In the genomic region with DNA sequence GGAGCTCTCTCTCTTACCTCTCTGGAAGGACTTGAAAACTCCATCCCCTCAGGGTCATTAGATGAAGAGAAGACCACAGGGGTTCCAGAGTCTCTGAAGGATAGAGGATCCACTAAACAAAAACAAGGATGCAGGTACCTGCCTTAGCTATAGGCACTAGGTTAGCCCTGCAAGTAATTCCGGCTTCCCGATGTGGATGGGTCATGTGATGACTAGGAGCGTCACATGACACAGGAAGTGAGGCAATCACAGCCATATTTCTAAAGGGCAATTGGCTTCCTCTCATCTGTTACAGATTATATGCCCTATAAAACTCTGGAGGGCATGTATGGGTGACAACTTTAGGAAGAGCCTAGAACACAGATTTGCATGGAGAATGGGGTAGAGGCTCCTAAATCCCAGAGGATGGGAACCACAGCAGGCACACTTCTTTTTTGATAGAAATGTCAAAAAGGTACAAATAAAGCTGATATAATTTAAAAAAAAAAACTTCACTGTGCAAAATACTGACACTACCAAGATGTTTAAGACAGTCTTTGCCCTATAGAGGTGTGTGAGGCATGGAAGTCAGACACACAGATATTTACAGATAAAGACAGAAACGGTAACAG, we compare ENCODE assay signal across 8 cellular contexts. TPM values are rescaled to one million over a fixed set of nuclear protein-coding genes. Genes with fewer than 3 reads are reported as not detected.
DNase-seq lines count a peak whose midpoint lies in the region; ATAC-seq, FAIRE-seq and TF ChIP-seq lines count a peak whose summit lies in the region.

No MANE protein-coding gene starts in this region.

- peak overlapping the region; percentile 48 to 60 for H3K4me2 ChIP-seq in H1 (ENCODE audit: insufficient read depth in 1 of 2, low read depth in 2 of 2, low read length in 2 of 2)

- H3K23me2 ChIP-seq in H1 (ENCODE audit: low read depth, low read length) = peaks cover 5% of the 10 kb centered on the region; the same call in 1 of the 2 replicates

- H2BK20ac ChIP-seq in H1 (ENCODE audit: low read length) = no peak overlapping the region

- no peak overlapping the region for H3K27ac ChIP-seq in H1 (ENCODE audit: low read depth, low read length)

- no peaks in the 10 kb centered on the region for H4K20me1 ChIP-seq in H1 (replicated peaks in 1 of 2; ENCODE audit: control insufficient read depth in 1 of 2, insufficient read depth in 2 of 2, low read length in 2 of 2)

- H3K9ac ChIP-seq in H1 (replicated peaks in 1 of 4; ENCODE audit: extremely low read depth in 1 of 4, low read depth in 3 of 4, low read length in 3 of 4) = peak overlapping the region in 1 of 4 experiments; percentile 58; a peak in 1 of 7 replicates

- H2BK5ac ChIP-seq in H1 (ENCODE audit: low read depth, low read length) = no peak overlapping the region

- H3K4ac ChIP-seq in H1 (replicated peaks; ENCODE audit: insufficient read length, low read depth, low read length) = no peak overlapping the region

- peaks cover 17% of the 10 kb centered on the region for H3K36me3 Mint-ChIP-seq in Caco-2 (ENCODE audit: insufficient read depth, unreplicated experiment)
- peaks cover 16% of the 10 kb centered on the region for H3K36me3 Mint-ChIP-seq in activated CD4-positive, alpha-beta memory T cell treated with anti-CD3 and anti-CD28 coated beads for 36 hours

- no TSS peak for BruUV-seq in Caco-2 (replicated peaks; lab: Mats Ljungman, UMichigan)

- intact Hi-C loops in Caco-2 (cut with micrococcal nuclease; ENCODE audit: unreplicated experiment) = loop anchor here (5.0 kb wide), 1 partner anchor 49 kb away; no protein-coding TSS in a partner anchor
- intact Hi-C loops in activated CD4-positive, alpha-beta memory T cell treated with anti-CD3 and anti-CD28 coated beads for 36 hours (cut with micrococcal nuclease) = loop anchor here (2.0 to 5.0 kb wide), 4 partner anchors 14 to 104 kb away; partner anchors contain the start of genes KRTCAP2, SLC50A1 and TRIM46

- no peaks in the 10 kb centered on the region for H3K79me2 ChIP-seq in H1 (ENCODE audit: control insufficient read depth in 1 of 2, insufficient read depth in 2 of 2, low read length in 2 of 2)

- no peaks in the 10 kb centered on the region for H3K9me3 Mint-ChIP-seq in Caco-2 (ENCODE audit: unreplicated experiment)
- peaks cover 2% of the 10 kb centered on the region for H3K9me3 Mint-ChIP-seq in activated CD4-positive, alpha-beta memory T cell treated with anti-CD3 and anti-CD28 coated beads for 36 hours

- TF ChIP-seq CTCF in Caco-2 (IDR thresholded peaks at IDR 0.05; ENCODE audit: insufficient read depth in 1 of 2, low read depth in 1 of 2, low read length in 1 of 2, severe bottlenecking in 1 of 2, unreplicated experiment in 1 of 2) (no peak), H1 (IDR thresholded peaks at IDR 0.05; ENCODE audit: control extremely low read depth in 1 of 3, insufficient read depth in 1 of 3, low read depth in 1 of 3, low read length in 3 of 3) (no peak)

- TF ChIP-seq EP300 in H1 (IDR thresholded peaks at IDR 0.05; ENCODE audit: borderline replicate concordance in 1 of 2, low read depth in 2 of 2, low read length in 2 of 2) = peak in 1 of 2 experiments; percentile 71; a peak in 1 of 3 replicates

- H2AFZ ChIP-seq in H1 (ENCODE audit: low read length) = 0 out of 2 replicates have a peak overlapping the region, but pooled peaks have one; percentile 3

- H3K27ac Mint-ChIP-seq in Caco-2 (ENCODE audit: unreplicated experiment) = peak overlapping the region; percentile 74
- H3K27ac Mint-ChIP-seq in activated CD4-positive, alpha-beta memory T cell treated with anti-CD3 and anti-CD28 coated beads for 36 hours = peak overlapping the region; percentile 82

- H3K4me3 ChIP-seq in Caco-2 (ENCODE audit: low read depth, low read length) = peak overlapping the region; percentile 25
- peak overlapping the region; percentile 27 to 60 (median 38); a peak in 5 of 8 replicates for H3K4me3 ChIP-seq in H1 (ENCODE audit: extremely low read depth in 1 of 4, insufficient read depth in 2 of 4, low read depth in 3 of 4, low read length in 4 of 4)

- TF ChIP-seq POLR2A in H1 (IDR thresholded peaks at IDR 0.05; ENCODE audit: control extremely low read depth in 1 of 2, low read depth in 2 of 2, low read length in 2 of 2) = no peak; a peak in 1 of 3 replicates

- no peak overlapping the region for H2BK15ac ChIP-seq in H1 (ENCODE audit: low read length)

- H2BK120ac ChIP-seq in H1 (replicated peaks; ENCODE audit: low read depth, low read length) = no peak overlapping the region

- no peak overlapping the region for H4K91ac ChIP-seq in H1 (replicated peaks; ENCODE audit: insufficient read length, low read length)

- CTCF ChIA-PET in Caco-2 (lab: Charles Lee) = interaction anchor here (0.6 to 1.3 kb wide), 3 partner anchors 9 to 74 kb away, joined by 3 to 6 read pairs (median 3); no protein-coding TSS in a partner anchor
- CTCF ChIA-PET in activated CD4-positive, alpha-beta memory T cell treated with anti-CD3 and anti-CD28 coated beads for 36 hours (lab: Charles Lee) = interaction anchor here (0.9 to 4.6 kb wide), 4 partner anchors 10 to 156 kb away, joined by 3 to 32 read pairs (median 4); no protein-coding TSS in a partner anchor
- CTCF ChIA-PET in H1 (lab: Charles Lee; ENCODE audit: partially characterized antibody) = interaction anchor here (1.0 to 4.4 kb wide), 6 partner anchors 9 to 67 kb away, joined by 3 to 52 read pairs (median 4); partner anchors contain the start of gene FDPS

- no peak overlapping the region for H3K56ac ChIP-seq in H1 (replicated peaks; ENCODE audit: insufficient read length, low read depth, low read length)

- H3K36me3 ChIP-seq in Caco-2 (ENCODE audit: control insufficient read depth, insufficient read depth, low read length) = no peaks in the 10 kb centered on the region
- no peaks in the 10 kb centered on the region; a peak in 1 of 8 replicates for H3K36me3 ChIP-seq in H1 (ENCODE audit: control insufficient read depth in 2 of 4, insufficient read depth in 4 of 4, low read length in 3 of 4)

- H3K14ac ChIP-seq in H1 (ENCODE audit: insufficient read length) = no peak overlapping the region

- TF ChIP-seq RAD21 in H1 (IDR thresholded peaks at IDR 0.05 in 1 of 2, conservative IDR thresholded peaks at IDR 0.05 in 1 of 2; ENCODE audit: low read depth in 2 of 2, low read length in 2 of 2) = peak in 1 of 2 experiments; percentile 7; a peak in 1 of 4 replicates

- POLR2A ChIA-PET in Caco-2 (lab: Charles Lee) (interaction anchor here (0.6 kb wide), 1 partner anchor 15 kb away, joined by 4 read pairs; no protein-coding TSS in a partner anchor), H1 (lab: Charles Lee; ENCODE audit: partially characterized antibody) (interaction anchor here (0.6 to 2.5 kb wide), 10 partner anchors 9 to 80 kb away, joined by 3 to 13 read pairs (median 5); partner anchors contain the start of genes MTX1, SCAMP3 and THBS3)
- POLR2A ChIA-PET in activated CD4-positive, alpha-beta memory T cell treated with anti-CD3 and anti-CD28 coated beads for 36 hours (lab: Charles Lee) = interaction anchor here (0.7 to 1.9 kb wide), 5 partner anchors 9 to 66 kb away, joined by 3 to 11 read pairs (median 5); no protein-coding TSS in a partner anchor

- ATAC-seq in GM19452 (IDR thresholded peaks at IDR 0.05; ENCODE audit: unreplicated experiment) = no peak

- H3K23ac ChIP-seq in H1 (ENCODE audit: insufficient read length) = no peak overlapping the region

- WGBS in H1 (ENCODE audit: extremely low coverage in 1 of 2, insufficient coverage in 1 of 2, insufficient read length in 1 of 2, insufficient replicate concordance in 2 of 2, low coverage in 1 of 2, low lambda C conversion rate in 2 of 2, missing lambda C conversion rate in 1 of 2), 2 experiments = 21% methylated on average over 4 of the region's 4 CpGs; no CpG with 5 or more reads in 1 of the 2 experiments

- H3K18ac ChIP-seq in H1 (ENCODE audit: extremely low read depth, low read length) = no peak overlapping the region

- no peaks in the 10 kb centered on the region for H3K9me3 ChIP-seq in Caco-2
- no peaks in the 10 kb centered on the region for H3K9me3 ChIP-seq in H1 (ENCODE audit: insufficient read depth in 2 of 2, low read depth in 1 of 2, low read length in 1 of 2)

- H4K8ac ChIP-seq in H1 (ENCODE audit: extremely low read depth, insufficient read depth, low read length) = no peak overlapping the region

- H4K5ac ChIP-seq in H1 (ENCODE audit: insufficient read length, low read depth, low read length) = no peak overlapping the region

- H3K79me1 ChIP-seq in H1 (ENCODE audit: low read depth, low read length) = no peaks in the 10 kb centered on the region

- H3K4me3 Mint-ChIP-seq in Caco-2 (ENCODE audit: unreplicated experiment) = peak overlapping the region; percentile 71
- peak overlapping the region; percentile 78 for H3K4me3 Mint-ChIP-seq in activated CD4-positive, alpha-beta memory T cell treated with anti-CD3 and anti-CD28 coated beads for 36 hours

- H3K4me1 ChIP-seq in Caco-2 (peaks cover 6% of the 10 kb centered on the region; the same call in 1 of the 2 replicates), H1 (replicated peaks in 1 of 4; ENCODE audit: control insufficient read depth in 3 of 4, insufficient read depth in 4 of 4, low read length in 3 of 4) (peaks cover 0 to 4% (median 1%) of the 10 kb centered on the region in 4 experiments; a peak in 2 of 7 replicates)

- peaks cover 24% of the 10 kb centered on the region for H3K4me1 Mint-ChIP-seq in Caco-2 (ENCODE audit: low read depth, unreplicated experiment)
- peaks cover 48% of the 10 kb centered on the region for H3K4me1 Mint-ChIP-seq in activated CD4-positive, alpha-beta memory T cell treated with anti-CD3 and anti-CD28 coated beads for 36 hours (ENCODE audit: low read depth)

- no peak overlapping the region for H2BK12ac ChIP-seq in H1 (ENCODE audit: low read depth, low read length)

- H3K27me3 Mint-ChIP-seq in Caco-2 (ENCODE audit: insufficient read depth, unreplicated experiment) = peaks cover 3% of the 10 kb centered on the region
- H3K27me3 Mint-ChIP-seq in activated CD4-positive, alpha-beta memory T cell treated with anti-CD3 and anti-CD28 coated beads for 36 hours = peaks cover 2% of the 10 kb centered on the region

- H3K27me3 ChIP-seq in Caco-2 (replicated peaks; ENCODE audit: control insufficient read depth, insufficient read depth, low read length) (no peaks in the 10 kb centered on the region), H1 (replicated peaks in 1 of 4; ENCODE audit: control insufficient read depth in 3 of 4, extremely low read depth in 1 of 4, insufficient read depth in 3 of 4, low read length in 3 of 4) (peaks cover 0 to 10% (median 2%) of the 10 kb centered on the region in 4 experiments; a peak in 2 of 7 replicates)

- no peak overlapping the region for H2AK5ac ChIP-seq in H1 (ENCODE audit: low read depth, low read length)

- peak; percentile 77 to 80 for DNase-seq in Caco-2
- DNase-seq in HUDEP-2 (lab: John Stamatoyannopoulos, UW; ENCODE audit: unreplicated experiment in 76 of 76) = peak in 65 of 76 experiments; percentile 10 to 79 (median 46)
- peak; percentile 25 for DNase-seq in NK-92 (lab: John Stamatoyannopoulos, UW; ENCODE audit: unreplicated experiment)
- DNase-seq in activated CD4-positive, alpha-beta memory T cell treated with anti-CD3 and anti-CD28 coated beads for 36 hours = peak; percentile 80
- DNase-seq in H1 (ENCODE audit: low read depth in 1 of 2, low spot score in 2 of 2) = peak in 1 of 2 experiments; percentile 60
- peak; percentile 94 for DNase-seq in medulla oblongata (ENCODE audit: extremely low spot score)
- peak; percentile 47 to 68 for DNase-seq in stimulated activated CD8-positive, alpha-beta memory T cell treated with anti-CD3 and anti-CD28 coated beads, Interleukin-7, amount 100 ng/mL, for 4 hours (ENCODE audit: low read depth in 2 of 2)

- FAIRE-seq in H1 (lab: Jason Lieb, UNC) = peak; percentile 66

RNA-seq across cellular contexts. Expression of gene ENTREP3, which starts 14.1 kb away (rescaled TPM):
- 33.1 and 36.6 TPM in 2 replicates for total RNA-seq in Caco-2 (2022)
- 10 to 100 TPM; 32.9 to 34.1 TPM for total RNA-seq in activated CD4-positive, alpha-beta memory T cell treated with anti-CD3 and anti-CD28 coated beads for 36 hours
- total RNA-seq in H1 (2021; fragmentation: NEBNext Ultra II Directional; extraction: Animal tissue kit (Norgen Biotek cat#: 25700)) = 52.2 and 55.4 TPM in 2 replicates
- polyA plus RNA-seq in H1 (2011; rRNA removed) = 22.8 and 39.1 TPM in 2 replicates
- polyA plus RNA-seq in H1 (2011; cell fraction: cytosol; rRNA removed) = 16.5 TPM
- 58.2 TPM for polyA plus RNA-seq in H1 (2011; cell fraction: nucleus; rRNA removed)
- polyA plus RNA-seq in H1 (2012, experiment 1 of 2) = 39.5 to 52.0 TPM (median 47.1 TPM) in 4 replicates
- polyA plus RNA-seq in H1 (2012, experiment 2 of 2) = 47.8 TPM
- polyA plus RNA-seq in H1 (2013, experiment 1 of 2) = 38.5 TPM
- 41.8 TPM for polyA plus RNA-seq in H1 (2013, experiment 2 of 2)
- 8.3 and 11.1 TPM in 2 replicates for polyA minus RNA-seq in H1 (2011; rRNA and poly(A)+ RNA removed)
- polyA minus RNA-seq in H1 (2011; cell fraction: cytosol; rRNA and poly(A)+ RNA removed) = 22.6 TPM
- polyA minus RNA-seq in H1 (2011; cell fraction: nucleus; rRNA and poly(A)+ RNA removed) = 19.6 TPM

RNA-seq across cellular contexts. Expression of gene SCAMP3, which starts 21.0 kb away (rescaled TPM):
- total RNA-seq in Caco-2 (2022) = 53.4 and 55.9 TPM in 2 replicates
- total RNA-seq in activated CD4-positive, alpha-beta memory T cell treated with anti-CD3 and anti-CD28 coated beads for 36 hours = 10 to 100 TPM; 89.6 to 91.7 TPM
- 48.9 and 50.0 TPM in 2 replicates for total RNA-seq in H1 (2021; fragmentation: NEBNext Ultra II Directional; extraction: Animal tissue kit (Norgen Biotek cat#: 25700))
- polyA plus RNA-seq in H1 (2011; rRNA removed) = 143 and 151 TPM in 2 replicates
- 87.8 TPM for polyA plus RNA-seq in H1 (2011; cell fraction: cytosol; rRNA removed)
- polyA plus RNA-seq in H1 (2011; cell fraction: nucleus; rRNA removed) = 85.4 TPM
- polyA plus RNA-seq in H1 (2012, experiment 1 of 2) = 44.1 to 56.0 TPM (median 54.1 TPM) in 4 replicates
- polyA plus RNA-seq in H1 (2012, experiment 2 of 2) = 104 TPM
- polyA plus RNA-seq in H1 (2013, experiment 1 of 2) = 63.7 TPM
- 73.0 TPM for polyA plus RNA-seq in H1 (2013, experiment 2 of 2)
- 54.5 and 60.6 TPM in 2 replicates for polyA minus RNA-seq in H1 (2011; rRNA and poly(A)+ RNA removed)
- 35.5 TPM for polyA minus RNA-seq in H1 (2011; cell fraction: cytosol; rRNA and poly(A)+ RNA removed)
- 21.9 TPM for polyA minus RNA-seq in H1 (2011; cell fraction: nucleus; rRNA and poly(A)+ RNA removed)

RNA-seq across cellular contexts. Expression of gene CLK2, which starts 32.1 kb away (rescaled TPM):
- total RNA-seq in Caco-2 (2022) = 56.8 and 57.5 TPM in 2 replicates
- total RNA-seq in activated CD4-positive, alpha-beta memory T cell treated with anti-CD3 and anti-CD28 coated beads for 36 hours = 10 to 100 TPM; 62.0 to 68.1 TPM
- 58.2 and 62.2 TPM in 2 replicates for total RNA-seq in H1 (2021; fragmentation: NEBNext Ultra II Directional; extraction: Animal tissue kit (Norgen Biotek cat#: 25700))
- polyA plus RNA-seq in H1 (2011; rRNA removed) = 76.0 and 98.8 TPM in 2 replicates
- 73.0 TPM for polyA plus RNA-seq in H1 (2011; cell fraction: cytosol; rRNA removed)
- 458 TPM for polyA plus RNA-seq in H1 (2011; cell fraction: nucleus; rRNA removed)
- 49.9 to 84.8 TPM (median 77.3 TPM) in 4 replicates for polyA plus RNA-seq in H1 (2012, experiment 1 of 2)
- polyA plus RNA-seq in H1 (2012, experiment 2 of 2) = 31.5 TPM
- 59.7 TPM for polyA plus RNA-seq in H1 (2013, experiment 1 of 2)
- polyA plus RNA-seq in H1 (2013, experiment 2 of 2) = 53.7 TPM
- polyA minus RNA-seq in H1 (2011; rRNA and poly(A)+ RNA removed) = 74.1 and 100 TPM in 2 replicates
- polyA minus RNA-seq in H1 (2011; cell fraction: cytosol; rRNA and poly(A)+ RNA removed) = 37.4 TPM
- 107 TPM for polyA minus RNA-seq in H1 (2011; cell fraction: nucleus; rRNA and poly(A)+ RNA removed)

RNA-seq across cellular contexts. Expression of gene MTX1, which starts 32.7 kb away (rescaled TPM):
- total RNA-seq in Caco-2 (2022) = 64.9 and 65.3 TPM in 2 replicates
- total RNA-seq in activated CD4-positive, alpha-beta memory T cell treated with anti-CD3 and anti-CD28 coated beads for 36 hours = 10 to 100 TPM; 45.2 to 47.9 TPM
- total RNA-seq in H1 (2021; fragmentation: NEBNext Ultra II Directional; extraction: Animal tissue kit (Norgen Biotek cat#: 25700)) = 47.9 and 55.0 TPM in 2 replicates
- 131 and 161 TPM in 2 replicates for polyA plus RNA-seq in H1 (2011; rRNA removed)
- 108 TPM for polyA plus RNA-seq in H1 (2011; cell fraction: cytosol; rRNA removed)
- 98.3 TPM for polyA plus RNA-seq in H1 (2011; cell fraction: nucleus; rRNA removed)
- polyA plus RNA-seq in H1 (2012, experiment 1 of 2) = 52.9 to 74.3 TPM (median 71.2 TPM) in 4 replicates
- 106 TPM for polyA plus RNA-seq in H1 (2012, experiment 2 of 2)
- 37.2 TPM for polyA plus RNA-seq in H1 (2013, experiment 1 of 2)
- 36.4 TPM for polyA plus RNA-seq in H1 (2013, experiment 2 of 2)
- 39.0 and 48.9 TPM in 2 replicates for polyA minus RNA-seq in H1 (2011; rRNA and poly(A)+ RNA removed)
- polyA minus RNA-seq in H1 (2011; cell fraction: cytosol; rRNA and poly(A)+ RNA removed) = 31.5 TPM
- 29.7 TPM for polyA minus RNA-seq in H1 (2011; cell fraction: nucleus; rRNA and poly(A)+ RNA removed)

RNA-seq across cellular contexts. Expression of gene THBS3, which starts 33.5 kb away (rescaled TPM):
- 6.2 and 7.4 TPM in 2 replicates for total RNA-seq in Caco-2 (2022)
- 10 to 100 TPM; 15.6 to 17.3 TPM for total RNA-seq in activated CD4-positive, alpha-beta memory T cell treated with anti-CD3 and anti-CD28 coated beads for 36 hours
- 2.6 and 3.0 TPM in 2 replicates for total RNA-seq in H1 (2021; fragmentation: NEBNext Ultra II Directional; extraction: Animal tissue kit (Norgen Biotek cat#: 25700))
- polyA plus RNA-seq in H1 (2011; rRNA removed) = 3.5 and 5.0 TPM in 2 replicates
- polyA plus RNA-seq in H1 (2011; cell fraction: cytosol; rRNA removed) = 4.2 TPM
- polyA plus RNA-seq in H1 (2011; cell fraction: nucleus; rRNA removed) = 19.8 TPM
- 8.5 to 12.1 TPM (median 11.0 TPM) in 4 replicates for polyA plus RNA-seq in H1 (2012, experiment 1 of 2)
- 4.6 TPM for polyA plus RNA-seq in H1 (2012, experiment 2 of 2)
- polyA plus RNA-seq in H1 (2013, experiment 1 of 2) = 3.6 TPM
- polyA plus RNA-seq in H1 (2013, experiment 2 of 2) = 3.4 TPM
- 5.1 and 6.1 TPM in 2 replicates for polyA minus RNA-seq in H1 (2011; rRNA and poly(A)+ RNA removed)
- polyA minus RNA-seq in H1 (2011; cell fraction: cytosol; rRNA and poly(A)+ RNA removed) = 2.2 TPM
- 9.2 TPM for polyA minus RNA-seq in H1 (2011; cell fraction: nucleus; rRNA and poly(A)+ RNA removed)
